Comparison of ENCODE assay signal across 28 cellular contexts in genomic region chr4:24181005-24181404, GRCh38.
"Had no signal": no experiment of that assay in that cellular context is flagged by ENCODE, and none has a peak within 500 bp of the region (broad histone marks: within the 10 kb centered on the region; RNA-seq: fewer than 3 reads in every experiment).

No MANE protein-coding gene starts in this region.

- H3K27ac ChIP-seq: body of pancreas, cardiac muscle cell, colonic mucosa, esophagus squamous epithelium, heart left ventricle had no signal

- H3K4me1 ChIP-seq: body of pancreas, colonic mucosa, heart left ventricle had no signal

- DNase-seq: activated CD4-positive, alpha-beta memory T cell treated with anti-CD3 and anti-CD28 coated beads, Interleukin-2, amount 10 ng/mL, durations not matched to agents 7 days and 5 days; activated CD4-positive, alpha-beta T cell treated with anti-CD3 and anti-CD28 coated beads for 36 hours; activated CD4-positive, alpha-beta T cell treated with anti-CD3 and anti-CD28 coated beads, Interleukin-2, amount 10 ng/mL, durations not matched to agents 7 days and 5 days; activated CD4-positive, alpha-beta T cell treated with anti-CD3 and anti-CD28 coated beads, Interleukin-2, amount 50 U/mL, for 4 hours; activated CD4-positive, CD25-positive, alpha-beta regulatory T cell; activated CD4-positive, CD25-positive, alpha-beta regulatory T cell treated with anti-CD3 and anti-CD28 coated beads, Interleukin-2, amount 50 U/mL, for 72 hours; activated effector memory CD4-positive, alpha-beta T cell treated with Interleukin-2 at 50 U/mL for 16 hours; activated gamma-delta T cell treated with Interleukin-2 at 50 U/mL for 16 hours; activated naive CD4-positive, alpha-beta T cell treated with anti-CD3 and anti-CD28 coated beads, Interleukin-2, amount 50 U/mL, for 16 hours; activated naive CD4-positive, alpha-beta T cell treated with Interleukin-2 at 50 U/mL for 16 hours; activated T-cell treated with anti-CD3 and anti-CD28 coated beads, Interleukin-2, amount 50 U/mL, for 4 hours; amygdala; aorta; body of pancreas; central memory CD4-positive, alpha-beta T cell; cerebellar nuclear complex; colonic mucosa; effector CD8-positive, alpha-beta T cell; erythroblast; esophagus squamous epithelium; heart left ventricle; T-helper 1 cell; T-helper 2 cell had no signal

- H3K9me3 ChIP-seq: body of pancreas, colonic mucosa, esophagus squamous epithelium, heart left ventricle had no signal

- H3K36me3 ChIP-seq: cardiac muscle cell, colonic mucosa, esophagus squamous epithelium, heart left ventricle had no signal

- H3K27me3 ChIP-seq: body of pancreas, cardiac muscle cell, colonic mucosa, heart left ventricle had no signal

- FAIRE-seq: endometrium, endothelial cell of umbilical vein, frontal cortex had no signal

- H3K4me3 ChIP-seq: body of pancreas, cardiac muscle cell, colonic mucosa, esophagus squamous epithelium, heart left ventricle had no signal

- ATAC-seq: activated CD4-positive, alpha-beta T cell treated with anti-CD3 and anti-CD28 coated beads for 36 hours; activated T-cell treated with anti-CD3 and anti-CD28 coated beads, Interleukin-2, amount 50 U/mL, for 4 hours; activated T-helper 17 cell treated with anti-CD3 and anti-CD28 coated beads, Interleukin-2, amount 50 U/mL, for 72 hours; body of pancreas; heart left ventricle had no signal
